In the genomic region with DNA sequence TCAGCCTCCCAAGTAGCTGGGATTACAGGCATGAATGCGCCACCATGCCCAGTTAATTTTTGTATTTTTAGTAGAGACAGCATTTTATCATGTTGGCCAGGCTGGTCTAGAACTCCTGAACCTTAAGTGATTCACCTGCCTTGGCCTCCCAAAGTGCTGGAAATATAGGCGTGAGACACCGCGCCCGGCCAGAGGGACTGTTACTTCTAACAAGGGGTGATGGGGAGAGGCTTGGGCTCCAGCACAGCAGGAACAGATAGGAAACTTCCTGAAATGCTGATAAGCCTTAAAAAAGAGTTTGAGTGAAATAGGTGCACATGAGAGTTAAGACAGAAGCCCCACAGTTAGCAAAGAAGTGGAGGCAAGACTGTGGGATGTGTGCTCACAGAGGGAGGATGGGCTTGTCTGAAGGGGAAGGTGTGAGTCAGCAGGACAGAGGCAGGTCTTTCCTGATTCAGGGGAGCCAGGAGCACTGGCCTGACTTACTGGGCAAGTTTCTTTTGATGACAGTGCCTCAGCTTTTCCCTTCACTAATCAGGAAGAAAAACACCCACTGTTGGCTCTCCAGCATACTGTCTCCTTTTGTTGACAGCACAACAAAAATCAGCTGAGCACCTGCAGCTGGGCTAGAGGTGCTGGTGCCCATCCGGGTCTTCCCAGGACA, we compare ENCODE assay signal across 2 cellular contexts.
TF ChIP-seq lines count a peak whose summit lies in the region.

No MANE protein-coding gene starts in this region.

TF ChIP-seq in HCT116, 20 proteins besides CTCF, POLR2A, EP300 and RAD21 (continued from another document):
- TF ChIP-seq FOSL1 (IDR thresholded peaks at IDR 0.05; ENCODE audit: low read depth) = peak; percentile 64; the same call in 1 of the 2 replicates
- peak; percentile 62 for TF ChIP-seq JUND (IDR thresholded peaks at IDR 0.05)
- TF ChIP-seq CBX3 (IDR thresholded peaks at IDR 0.05; ENCODE audit: low read depth) = 0 out of 2 replicates have a peak, but pooled peaks have one; percentile 56
- TF ChIP-seq SRF (IDR thresholded peaks at IDR 0.05; ENCODE audit: low read depth) = no peak
- no peak for TF ChIP-seq SIN3A (IDR thresholded peaks at IDR 0.05; ENCODE audit: low read depth)
- no peak for TF ChIP-seq YY1 (IDR thresholded peaks at IDR 0.05; ENCODE audit: extremely low read depth, insufficient replicate concordance, low read depth, low read length)
- no peak for TF ChIP-seq EZH2 (IDR thresholded peaks at IDR 0.05)
- TF ChIP-seq EZH2phosphoT487 (IDR thresholded peaks at IDR 0.05; ENCODE audit: borderline replicate concordance) = no peak
- no peak for TF ChIP-seq ZFX (IDR thresholded peaks at IDR 0.05)
- peak; percentile 47; the same call in 1 of the 2 replicates for TF ChIP-seq SP1 (IDR thresholded peaks at IDR 0.05; ENCODE audit: low read depth)
- no peak for TF ChIP-seq ELF1 (IDR thresholded peaks at IDR 0.05; ENCODE audit: borderline replicate concordance, low read depth)
- TF ChIP-seq, protein P1, sequence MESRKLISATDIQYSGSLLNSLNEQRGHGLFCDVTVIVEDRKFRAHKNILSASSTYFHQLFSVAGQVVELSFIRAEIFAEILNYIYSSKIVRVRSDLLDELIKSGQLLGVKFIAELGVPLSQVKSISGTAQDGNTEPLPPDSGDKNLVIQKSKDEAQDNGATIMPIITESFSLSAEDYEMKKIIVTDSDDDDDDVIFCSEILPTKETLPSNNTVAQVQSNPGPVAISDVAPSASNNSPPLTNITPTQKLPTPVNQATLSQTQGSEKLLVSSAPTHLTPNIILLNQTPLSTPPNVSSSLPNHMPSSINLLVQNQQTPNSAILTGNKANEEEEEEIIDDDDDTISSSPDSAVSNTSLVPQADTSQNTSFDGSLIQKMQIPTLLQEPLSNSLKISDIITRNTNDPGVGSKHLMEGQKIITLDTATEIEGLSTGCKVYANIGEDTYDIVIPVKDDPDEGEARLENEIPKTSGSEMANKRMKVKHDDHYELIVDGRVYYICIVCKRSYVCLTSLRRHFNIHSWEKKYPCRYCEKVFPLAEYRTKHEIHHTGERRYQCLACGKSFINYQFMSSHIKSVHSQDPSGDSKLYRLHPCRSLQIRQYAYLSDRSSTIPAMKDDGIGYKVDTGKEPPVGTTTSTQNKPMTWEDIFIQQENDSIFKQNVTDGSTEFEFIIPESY (IDR thresholded peaks at IDR 0.05; ENCODE audit: extremely low read depth, insufficient replicate concordance, low read length) = no peak

TF ChIP-seq in SK-N-SH treated with all-trans-retinoic acid at 6 μM for 48 hours, 23 proteins besides CTCF, POLR2A, EP300 and RAD21:
- no peak for TF ChIP-seq PATZ1 (CRISPR knock-in tag; IDR thresholded peaks at IDR 0.05; ENCODE audit: borderline replicate concordance)
- TF ChIP-seq CSRNP3 (CRISPR knock-in tag; IDR thresholded peaks at IDR 0.05) = no peak
- TF ChIP-seq ZFP3 (CRISPR knock-in tag; IDR thresholded peaks at IDR 0.05) = no peak
- no peak for TF ChIP-seq TCF4 (CRISPR knock-in tag; IDR thresholded peaks at IDR 0.05; ENCODE audit: borderline replicate concordance)
- no peak for TF ChIP-seq OSR1 (CRISPR knock-in tag; IDR thresholded peaks at IDR 0.05)
- TF ChIP-seq, protein P2, sequence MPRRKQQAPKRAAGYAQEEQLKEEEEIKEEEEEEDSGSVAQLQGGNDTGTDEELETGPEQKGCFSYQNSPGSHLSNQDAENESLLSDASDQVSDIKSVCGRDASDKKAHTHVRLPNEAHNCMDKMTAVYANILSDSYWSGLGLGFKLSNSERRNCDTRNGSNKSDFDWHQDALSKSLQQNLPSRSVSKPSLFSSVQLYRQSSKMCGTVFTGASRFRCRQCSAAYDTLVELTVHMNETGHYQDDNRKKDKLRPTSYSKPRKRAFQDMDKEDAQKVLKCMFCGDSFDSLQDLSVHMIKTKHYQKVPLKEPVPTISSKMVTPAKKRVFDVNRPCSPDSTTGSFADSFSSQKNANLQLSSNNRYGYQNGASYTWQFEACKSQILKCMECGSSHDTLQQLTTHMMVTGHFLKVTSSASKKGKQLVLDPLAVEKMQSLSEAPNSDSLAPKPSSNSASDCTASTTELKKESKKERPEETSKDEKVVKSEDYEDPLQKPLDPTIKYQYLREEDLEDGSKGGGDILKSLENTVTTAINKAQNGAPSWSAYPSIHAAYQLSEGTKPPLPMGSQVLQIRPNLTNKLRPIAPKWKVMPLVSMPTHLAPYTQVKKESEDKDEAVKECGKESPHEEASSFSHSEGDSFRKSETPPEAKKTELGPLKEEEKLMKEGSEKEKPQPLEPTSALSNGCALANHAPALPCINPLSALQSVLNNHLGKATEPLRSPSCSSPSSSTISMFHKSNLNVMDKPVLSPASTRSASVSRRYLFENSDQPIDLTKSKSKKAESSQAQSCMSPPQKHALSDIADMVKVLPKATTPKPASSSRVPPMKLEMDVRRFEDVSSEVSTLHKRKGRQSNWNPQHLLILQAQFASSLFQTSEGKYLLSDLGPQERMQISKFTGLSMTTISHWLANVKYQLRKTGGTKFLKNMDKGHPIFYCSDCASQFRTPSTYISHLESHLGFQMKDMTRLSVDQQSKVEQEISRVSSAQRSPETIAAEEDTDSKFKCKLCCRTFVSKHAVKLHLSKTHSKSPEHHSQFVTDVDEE (CRISPR knock-in tag; IDR thresholded peaks at IDR 0.05) = no peak
- TF ChIP-seq ZFP30 (CRISPR knock-in tag; IDR thresholded peaks at IDR 0.05) = no peak
- no peak for TF ChIP-seq ARNTL (CRISPR knock-in tag; IDR thresholded peaks at IDR 0.05; ENCODE audit: borderline replicate concordance, low read depth)
